33 cellular contexts compared by ENCODE assay signal in the genomic region with DNA sequence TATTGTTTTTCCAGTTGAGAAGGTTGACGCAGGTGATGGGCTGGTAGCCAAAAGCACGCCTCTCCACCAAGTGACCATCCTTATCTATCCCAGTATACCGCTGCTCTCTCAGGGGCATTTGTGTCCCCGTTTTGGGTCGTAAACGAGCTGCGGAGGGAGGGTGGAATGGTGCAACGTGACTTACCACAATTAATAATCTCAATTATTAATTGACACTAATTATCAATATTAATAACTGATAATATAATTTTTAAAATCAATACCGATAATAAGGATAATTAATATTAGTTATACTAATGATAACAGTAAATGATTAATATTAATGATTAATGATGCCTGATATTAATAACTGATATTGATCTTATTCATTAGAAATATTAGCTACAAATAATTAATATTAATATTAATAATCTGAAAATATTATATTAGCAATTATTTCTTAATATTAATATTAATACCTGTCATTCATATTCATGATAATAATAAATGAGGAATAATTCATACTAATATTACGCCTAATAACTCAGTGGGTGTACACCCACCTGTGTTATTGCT. TPM values are rescaled to one million over a fixed set of nuclear protein-coding genes. Genes with fewer than 3 reads are reported as not detected.
"Had no signal": no experiment of that assay in that cellular context is flagged by ENCODE, and none has a peak within 500 bp of the region (broad histone marks: within the 10 kb centered on the region; RNA-seq: fewer than 3 reads in every experiment).

No MANE protein-coding gene starts in this region.

- H3K27me3 ChIP-seq: ascending aorta, colonic mucosa had no signal

- H3K9me3 ChIP-seq: ascending aorta, breast epithelium, colonic mucosa, esophagus squamous epithelium had no signal

- H3K4me1 ChIP-seq: ascending aorta, breast epithelium, colonic mucosa, esophagus squamous epithelium had no signal

- DNase-seq: activated CD4-positive, alpha-beta memory T cell treated with anti-CD3 and anti-CD28 coated beads, Interleukin-2, amount 10 ng/mL, durations not matched to agents 7 days and 5 days; activated CD4-positive, alpha-beta T cell treated with anti-CD3 and anti-CD28 coated beads for 1 hour; activated CD4-positive, alpha-beta T cell treated with anti-CD3 and anti-CD28 coated beads for 4 hours; activated CD4-positive, alpha-beta T cell treated with anti-CD3 and anti-CD28 coated beads, Interleukin-2, amount 10 ng/mL, durations not matched to agents 7 days and 5 days; activated CD4-positive, alpha-beta T cell treated with anti-CD3 and anti-CD28 coated beads, Interleukin-2, amount 50 U/mL, for 4 hours; activated CD8-positive, alpha-beta memory T cell treated with anti-CD3 and anti-CD28 coated beads, Interleukin-2, amount 10 ng/mL, durations not matched to agents 7 days and 5 days; activated CD8-positive, alpha-beta memory T cell treated with anti-CD3 and anti-CD28 coated beads, Interleukin-2, amount 50 U/mL, for 48 hours; activated gamma-delta T cell; activated naive CD4-positive, alpha-beta T cell; activated naive CD4-positive, alpha-beta T cell treated with anti-CD3 and anti-CD28 coated beads, Interleukin-2, amount 10 ng/mL, durations not matched to agents 7 days and 5 days; activated naive CD8-positive, alpha-beta T cell treated with anti-CD3 and anti-CD28 coated beads, Interleukin-2, amount 10 ng/mL, durations not matched to agents 7 days and 5 days; activated T-cell treated with anti-CD3 and anti-CD28 coated beads for 4 hours; activated T-cell treated with anti-CD3 and anti-CD28 coated beads, Interleukin-2, amount 50 U/mL, for 24 hours; activated T-cell treated with anti-CD3 and anti-CD28 coated beads, Interleukin-2, amount 50 U/mL, for 72 hours; central memory CD4-positive, alpha-beta T cell; cerebellar nuclear complex; colonic mucosa; effector CD8-positive, alpha-beta T cell; esophagus squamous epithelium; foreskin melanocyte; head of caudate nucleus; T-helper 2 cell had no signal

- ATAC-seq: activated CD8-positive, alpha-beta memory T cell treated with anti-CD3 and anti-CD28 coated beads, Interleukin-2, amount 10 ng/mL, durations not matched to agents 7 days and 5 days; activated naive CD4-positive, alpha-beta T cell treated with anti-CD3 and anti-CD28 coated beads, Interleukin-2, amount 50 U/mL, for 72 hours; activated T-cell treated with anti-CD3 and anti-CD28 coated beads, Interleukin-2, amount 50 U/mL, for 72 hours had no signal

- H3K4me3 ChIP-seq: ascending aorta, breast epithelium, cardiac muscle cell, colonic mucosa, esophagus squamous epithelium had no signal

- H3K27ac ChIP-seq: ascending aorta, breast epithelium, cardiac muscle cell, colonic mucosa, epithelial cell of prostate, esophagus squamous epithelium had no signal

- H3K36me3 ChIP-seq: ascending aorta, breast epithelium, cardiac muscle cell, colonic mucosa, esophagus squamous epithelium had no signal

RNA-seq across cellular contexts. Expression of a gene that starts 56.1 kb away (rescaled TPM):
- total RNA-seq: activated CD4-positive, alpha-beta memory T cell treated with anti-CD3 and anti-CD28 coated beads, Interleukin-2, amount 10 ng/mL, durations not matched to agents 7 days and 5 days; activated CD4-positive, alpha-beta T cell treated with anti-CD3 and anti-CD28 coated beads, Interleukin-2, amount 10 ng/mL, durations not matched to agents 7 days and 5 days; activated CD8-positive, alpha-beta memory T cell treated with anti-CD3 and anti-CD28 coated beads for 36 hours; activated CD8-positive, alpha-beta memory T cell treated with anti-CD3 and anti-CD28 coated beads, Interleukin-2, amount 10 ng/mL, durations not matched to agents 7 days and 5 days; activated naive CD4-positive, alpha-beta T cell treated with anti-CD3 and anti-CD28 coated beads, Interleukin-2, amount 50 U/mL, for 72 hours; activated naive CD8-positive, alpha-beta T cell treated with anti-CD3 and anti-CD28 coated beads, Interleukin-2, amount 10 ng/mL, durations not matched to agents 7 days and 5 days; activated T-cell treated with anti-CD3 and anti-CD28 coated beads, Interleukin-2, amount 50 U/mL, for 72 hours; ascending aorta; breast epithelium; cardiac muscle cell; colonic mucosa; dermis microvascular lymphatic vessel endothelial cell; endothelial cell of umbilical vein; fibroblast of lung; fibroblast of villous mesenchyme; T-helper 1 cell treated with Interleukin-12 subunit alpha and Interleukin-12 subunit beta and Interleukin-4 antibody, amounts not matched to agents 30 ng/mL and 1 ng/mL, for 36 hours had no signal
- polyA plus RNA-seq: cardiac muscle cell, endothelial cell of umbilical vein, fibroblast of lung had no signal
